Comparison of ENCODE assay signal across 8 cellular contexts in genomic region chr4:37675587-37676290, GRCh38. TPM values are rescaled to one million over a fixed set of nuclear protein-coding genes. Genes with fewer than 3 reads are reported as not detected.
DNase-seq lines count a peak whose midpoint lies in the region; ATAC-seq and TF ChIP-seq lines count a peak whose summit lies in the region.

No MANE protein-coding gene starts in this region.

- H3K9me3 ChIP-seq in CD8-positive, alpha-beta memory T cell (ENCODE audit: low read length): no peaks in the 10 kb centered on the region
- H3K9me3 ChIP-seq in aorta (ENCODE audit: control insufficient read depth, low read length): no peaks in the 10 kb centered on the region

- H3K27me3 Mint-ChIP-seq in CD8-positive, alpha-beta memory T cell: no peaks in the 10 kb centered on the region
- H3K27me3 Mint-ChIP-seq in central memory CD8-positive, alpha-beta T cell: no peaks in the 10 kb centered on the region

- no peaks in the 10 kb centered on the region for H3K9me3 Mint-ChIP-seq in CD8-positive, alpha-beta memory T cell
- no peaks in the 10 kb centered on the region for H3K9me3 Mint-ChIP-seq in central memory CD8-positive, alpha-beta T cell

- peak overlapping the region; percentile 29 for H3K4me3 ChIP-seq in CD8-positive, alpha-beta memory T cell (ENCODE audit: low read length)
- H3K4me3 ChIP-seq in aorta (ENCODE audit: low read length in 2 of 2): no peak overlapping the region

- no peaks in the 10 kb centered on the region for H3K36me3 ChIP-seq in CD8-positive, alpha-beta memory T cell (ENCODE audit: insufficient read depth, low read length)
- H3K36me3 ChIP-seq in aorta (ENCODE audit: control insufficient read depth in 1 of 2, insufficient read depth in 2 of 2, low read length in 1 of 2): no peaks in the 10 kb centered on the region

- peaks cover 3 to 22% (median 10%) of the 10 kb centered on the region in 3 donors for H3K36me3 Mint-ChIP-seq in CD8-positive, alpha-beta memory T cell
- H3K36me3 Mint-ChIP-seq in central memory CD8-positive, alpha-beta T cell (ENCODE audit: insufficient read depth): peaks cover 14% of the 10 kb centered on the region

- no peak for DNase-seq in CD8-positive, alpha-beta memory T cell
- no peak for DNase-seq in central memory CD8-positive, alpha-beta T cell (ENCODE audit: low spot score in 2 of 2)
- DNase-seq in 8988T: no peak
- no peak for DNase-seq in SK-N-DZ (ENCODE audit: low spot score)
- no peak for DNase-seq in aorta

- CTCF ChIA-PET in CD8-positive, alpha-beta memory T cell (lab: Charles Lee): no interaction called here

- ATAC-seq in GM19372 (IDR thresholded peaks at IDR 0.05; ENCODE audit: low read depth, unreplicated experiment) (peak; percentile 92), HG03342 (IDR thresholded peaks at IDR 0.05; ENCODE audit: unreplicated experiment) (peak; percentile 91), aorta (ENCODE audit: low FRiP score) (no peak), SK-N-SH treated with all-trans-retinoic acid at 6 μM for 48 hours (no peak)
- no peak for ATAC-seq in central memory CD8-positive, alpha-beta T cell (replicated peaks; ENCODE audit: extremely low read depth, poor library complexity, severe bottlenecking)

- H3K27ac ChIP-seq in CD8-positive, alpha-beta memory T cell (ENCODE audit: low read depth, low read length): no peak overlapping the region
- H3K27ac ChIP-seq in aorta (ENCODE audit: low read depth in 1 of 2, low read length in 2 of 2): no peak overlapping the region

- WGBS in aorta, 2 donors: 93 to 100% methylated on average over 1 of the region's 1 CpG

- POLR2A ChIA-PET in CD8-positive, alpha-beta memory T cell (lab: Charles Lee): interaction anchor here (0.6 kb wide), 1 partner anchor 348 kb away, joined by 3 read pairs; no protein-coding TSS in a partner anchor

- H3K4me1 ChIP-seq in CD8-positive, alpha-beta memory T cell (ENCODE audit: insufficient read depth, low read length): peaks cover 19% of the 10 kb centered on the region
- no peaks in the 10 kb centered on the region for H3K4me1 ChIP-seq in aorta (ENCODE audit: control insufficient read depth in 1 of 2, insufficient read depth in 2 of 2, low read length in 2 of 2)

- peak overlapping the region in 6 of 8 donors; percentile 12 to 75 (median 47) for H3K27ac Mint-ChIP-seq in CD8-positive, alpha-beta memory T cell
- H3K27ac Mint-ChIP-seq in central memory CD8-positive, alpha-beta T cell (ENCODE audit: low read depth): peak overlapping the region; percentile 66

- peaks cover 56 to 80% (median 76%) of the 10 kb centered on the region in 3 donors for H3K4me1 Mint-ChIP-seq in CD8-positive, alpha-beta memory T cell
- H3K4me1 Mint-ChIP-seq in central memory CD8-positive, alpha-beta T cell: peaks cover 67% of the 10 kb centered on the region

- H3K4me3 Mint-ChIP-seq in CD8-positive, alpha-beta memory T cell: peak overlapping the region in 6 of 7 donors; percentile 28 to 74 (median 68)
- peak overlapping the region; percentile 61 for H3K4me3 Mint-ChIP-seq in central memory CD8-positive, alpha-beta T cell

- no peaks in the 10 kb centered on the region for H3K27me3 ChIP-seq in CD8-positive, alpha-beta memory T cell (ENCODE audit: insufficient read depth, low read length, poor library complexity, severe bottlenecking)
- no peaks in the 10 kb centered on the region for H3K27me3 ChIP-seq in aorta (ENCODE audit: control insufficient read depth in 1 of 2, insufficient read depth in 2 of 2, low read length in 1 of 2)

- intact Hi-C loops in aorta (cut with DNase I): no loop called here

TF ChIP-seq in SK-N-SH treated with all-trans-retinoic acid at 6 μM for 48 hours, 23 proteins besides CTCF, POLR2A, EP300 and RAD21:
- TF ChIP-seq POU6F1 (CRISPR knock-in tag; IDR thresholded peaks at IDR 0.05; ENCODE audit: borderline replicate concordance, low read depth) (no peak), ZNF565 (CRISPR knock-in tag; conservative IDR thresholded peaks at IDR 0.05; ENCODE audit: low read depth) (no peak), ZFP30 (CRISPR knock-in tag; IDR thresholded peaks at IDR 0.05) (no peak), OSR1 (CRISPR knock-in tag; IDR thresholded peaks at IDR 0.05) (no peak), SNAI2 (CRISPR knock-in tag; IDR thresholded peaks at IDR 0.05) (no peak)

RNA-seq across cellular contexts. Expression of gene RELL1, which starts 10.4 kb away (rescaled TPM):
- 10 to 100 TPM; 19.9 to 21.4 TPM for total RNA-seq in CD8-positive, alpha-beta memory T cell
- polyA plus RNA-seq in CD8-positive, alpha-beta memory T cell: 7.4 TPM
- 9.5 and 11.1 TPM in 2 replicates for polyA plus RNA-seq in SK-N-DZ (2014; cell fraction: cytosol; rRNA removed)
- polyA plus RNA-seq in SK-N-DZ (2014; cell fraction: nucleus; rRNA removed): 2.5 and 9.1 TPM in 2 replicates
- 10 to 100 TPM; 33.2 to 42.5 TPM for total RNA-seq in aorta
- polyA plus RNA-seq in aorta: 1 to 10 TPM; 1.3 to 1.4 TPM

Comparison
In these comparisons a context has a peak if more than half of its experiments do, and no peak if none do; other contexts are left out.
1. ATAC-seq: peak in GM19372 (single experiment) and HG03342 (single experiment); none in central memory CD8-positive, alpha-beta T cell (single experiment), aorta (single experiment) and SK-N-SH treated with all-trans-retinoic acid at 6 μM for 48 hours (single experiment).